ENCODE assay signal across 10 cellular contexts in genomic region chr17:40346061-40346767, GRCh38. TPM values are rescaled to one million over a fixed set of nuclear protein-coding genes. Genes with fewer than 3 reads are reported as not detected.
DNase-seq lines count a peak whose midpoint lies in the region; ATAC-seq and TF ChIP-seq lines count a peak whose summit lies in the region.
"Had no signal": no experiment of that assay in that cellular context is flagged by ENCODE, and none has a peak within 500 bp of the region (broad histone marks: within the 10 kb centered on the region; RNA-seq: fewer than 3 reads in every experiment).

No MANE protein-coding gene starts in this region.

- no peak for ATAC-seq in stimulated activated naive CD8-positive, alpha-beta T cell treated with anti-CD3 and anti-CD28 coated beads, Interleukin-15, Interleukin-2, amounts not matched to agents 100 U/mL and 50 U/mL, for 24 hours
- no peak for ATAC-seq in HG03045 (IDR thresholded peaks at IDR 0.05; ENCODE audit: unreplicated experiment)

- peaks cover 16% of the 10 kb centered on the region for H3K36me3 Mint-ChIP-seq in stimulated activated naive CD8-positive, alpha-beta T cell treated with anti-CD3 and anti-CD28 coated beads, Interleukin-15, Interleukin-2, amounts not matched to agents 100 ng/mL and 50 ng/mL, for 24 hours (ENCODE audit: low read depth)
- peaks cover 15% of the 10 kb centered on the region for H3K36me3 Mint-ChIP-seq in endothelial cell (ENCODE audit: low read depth, unreplicated experiment)
- H3K36me3 Mint-ChIP-seq in nephron (ENCODE audit: low read depth) = peaks cover 14% of the 10 kb centered on the region

- CTCF ChIA-PET in HEK293T (lab: Yijun Ruan, JAX) = interaction anchor here (0.6 to 3.0 kb wide), 4 partner anchors 9 to 89 kb away, joined by 3 to 17 read pairs (median 4); no protein-coding TSS in a partner anchor

- no peak for DNase-seq in stimulated activated naive CD8-positive, alpha-beta T cell treated with anti-CD3 and anti-CD28 coated beads, Interleukin-15, Interleukin-2, amounts not matched to agents 100 U/mL and 50 U/mL, for 24 hours
- DNase-seq in endothelial cell (ENCODE audit: low spot score) (no peak), NCI-H2227 treated with DMSO at 0.1 percent for 48 hours (lab: John Stamatoyannopoulos, UW) (no peak), HEK293T (ENCODE audit: extremely low spot score) (no peak)
- no peak for DNase-seq in stimulated activated CD4-positive, alpha-beta T cell treated with anti-CD3 and anti-CD28 coated beads, Interleukin-1b, Interleukin-23, amount 100 ng/mL, for 48 hours
- DNase-seq: DMS153; stimulated activated CD4-positive, alpha-beta T cell treated with anti-CD3 and anti-CD28 coated beads, Interleukin-12 subunit alpha, Interleukin-12 subunit beta, amount 100 ng/mL, for 4 hours had no signal

- H3K4me3 Mint-ChIP-seq in stimulated activated naive CD8-positive, alpha-beta T cell treated with anti-CD3 and anti-CD28 coated beads, Interleukin-15, Interleukin-2, amounts not matched to agents 100 ng/mL and 50 ng/mL, for 24 hours = no peak overlapping the region
- peak overlapping the region; percentile 97 for H3K4me3 Mint-ChIP-seq in endothelial cell (ENCODE audit: unreplicated experiment)
- H3K4me3 Mint-ChIP-seq in nephron = peak overlapping the region; percentile 95 to 98 (median 97)

- no peaks in the 10 kb centered on the region for H3K27me3 Mint-ChIP-seq in stimulated activated naive CD8-positive, alpha-beta T cell treated with anti-CD3 and anti-CD28 coated beads, Interleukin-15, Interleukin-2, amounts not matched to agents 100 ng/mL and 50 ng/mL, for 24 hours
- H3K27me3 Mint-ChIP-seq in endothelial cell (ENCODE audit: unreplicated experiment) (peaks cover 19% of the 10 kb centered on the region), nephron (ENCODE audit: low read depth) (no peaks in the 10 kb centered on the region)

- no peaks in the 10 kb centered on the region for H3K9me3 Mint-ChIP-seq in stimulated activated naive CD8-positive, alpha-beta T cell treated with anti-CD3 and anti-CD28 coated beads, Interleukin-15, Interleukin-2, amounts not matched to agents 100 ng/mL and 50 ng/mL, for 24 hours
- H3K9me3 Mint-ChIP-seq in endothelial cell (ENCODE audit: unreplicated experiment) (no peaks in the 10 kb centered on the region), nephron (no peaks in the 10 kb centered on the region)

- TF ChIP-seq CTCF in endothelial cell (IDR thresholded peaks at IDR 0.05; ENCODE audit: unreplicated experiment) (no peak), nephron (IDR thresholded peaks at IDR 0.05; ENCODE audit: unreplicated experiment in 3 of 3) (no peak)

- H3K27ac Mint-ChIP-seq in stimulated activated naive CD8-positive, alpha-beta T cell treated with anti-CD3 and anti-CD28 coated beads, Interleukin-15, Interleukin-2, amounts not matched to agents 100 ng/mL and 50 ng/mL, for 24 hours = peak overlapping the region; percentile 26
- peak overlapping the region; percentile 98 for H3K27ac Mint-ChIP-seq in endothelial cell (ENCODE audit: unreplicated experiment)
- peak overlapping the region; percentile 86 to 99 (median 90) for H3K27ac Mint-ChIP-seq in nephron

- peaks cover 72% of the 10 kb centered on the region for H3K4me1 Mint-ChIP-seq in stimulated activated naive CD8-positive, alpha-beta T cell treated with anti-CD3 and anti-CD28 coated beads, Interleukin-15, Interleukin-2, amounts not matched to agents 100 ng/mL and 50 ng/mL, for 24 hours (ENCODE audit: low read depth)
- H3K4me1 Mint-ChIP-seq in endothelial cell (ENCODE audit: unreplicated experiment) = peaks cover 62% of the 10 kb centered on the region
- peaks cover 65% of the 10 kb centered on the region for H3K4me1 Mint-ChIP-seq in nephron

- POLR2A ChIA-PET in HEK293T (lab: Yijun Ruan, JAX) = interaction anchor here (1.1 to 1.8 kb wide), 6 partner anchors 9 to 58 kb away, joined by 4 to 10 read pairs (median 4); no protein-coding TSS in a partner anchor

TF ChIP-seq in HEK293T, 16 proteins besides CTCF, POLR2A, EP300 and RAD21:
- no peak for TF ChIP-seq ARNT (IDR thresholded peaks at IDR 0.05)

RNA-seq across cellular contexts. Expression of gene GJD3, which starts 18.3 kb away (rescaled TPM):
- 1.1 TPM for total RNA-seq in endothelial cell (ENCODE audit: unreplicated experiment)

RNA-seq across cellular contexts. Expression of gene RARA, which starts 37.2 kb away (rescaled TPM):
- total RNA-seq in endothelial cell (ENCODE audit: unreplicated experiment) = 42.8 TPM

RNA-seq across cellular contexts. Expression of gene CDC6, which starts 58.5 kb away (rescaled TPM):
- 18.2 TPM for total RNA-seq in endothelial cell (ENCODE audit: unreplicated experiment)

Comparison
In these comparisons a context has a peak if more than half of its experiments do, and no peak if none do; other contexts are left out.
1. H3K27ac Mint-ChIP-seq: peak in every context shown above with its lines; median percentile 98 in endothelial cell; 90 in nephron; 26 in stimulated activated naive CD8-positive, alpha-beta T cell treated with anti-CD3 and anti-CD28 coated beads, Interleukin-15, Interleukin-2, amounts not matched to agents 100 ng/mL and 50 ng/mL, for 24 hours.